1 cellular context compared by ENCODE assay signal in genomic region chr12:51913071-51914033, GRCh38.
TF ChIP-seq lines count a peak whose summit lies in the region.

No MANE protein-coding gene starts in this region.

TF ChIP-seq in GM23338, 12 proteins besides CTCF, POLR2A, EP300 and RAD21 (continued from another document):
- TF ChIP-seq ETS1 (IDR thresholded peaks at IDR 0.05), result no peak
- TF ChIP-seq JUNB (IDR thresholded peaks at IDR 0.05; ENCODE audit: unreplicated experiment), result no peak
- no peak for TF ChIP-seq CREB1 (CRISPR knock-in tag; IDR thresholded peaks at IDR 0.05; ENCODE audit: low read depth)
- no peak for TF ChIP-seq ZNF114 (CRISPR knock-in tag; IDR thresholded peaks at IDR 0.05)
- TF ChIP-seq NANOG (IDR thresholded peaks at IDR 0.05; ENCODE audit: borderline replicate concordance), result no peak
- TF ChIP-seq ZNF462 (CRISPR knock-in tag; IDR thresholded peaks at IDR 0.05), result no peak
- no peak for TF ChIP-seq EZH2 (IDR thresholded peaks at IDR 0.05; ENCODE audit: low read depth, unreplicated experiment)
